Comparison of ENCODE assay signal across 16 cellular contexts in the genomic region with DNA sequence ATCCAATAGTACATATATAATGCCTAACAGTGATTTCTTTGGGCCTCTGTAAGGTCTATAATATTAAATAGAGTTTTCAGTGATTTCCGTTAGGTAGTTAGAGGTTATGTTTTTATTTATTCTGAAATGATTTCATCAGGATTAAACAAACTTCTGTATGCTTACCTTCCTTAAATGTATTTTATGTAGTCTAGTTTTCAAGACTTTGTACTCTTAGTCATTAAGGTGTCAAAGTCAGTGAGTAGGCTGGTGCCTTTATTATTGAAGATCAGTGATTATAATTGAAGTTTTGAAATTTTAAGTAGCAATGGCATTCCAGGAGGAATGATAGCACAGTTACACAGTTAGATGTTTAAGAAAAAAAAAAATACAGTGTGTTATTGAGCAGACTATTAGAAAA. TPM values are rescaled to one million over a fixed set of nuclear protein-coding genes. Genes with fewer than 3 reads are reported as not detected.
DNase-seq lines count a peak whose midpoint lies in the region; ATAC-seq, FAIRE-seq and TF ChIP-seq lines count a peak whose summit lies in the region.
"Had no signal": no experiment of that assay in that cellular context is flagged by ENCODE, and none has a peak within 500 bp of the region (broad histone marks: within the 10 kb centered on the region; RNA-seq: fewer than 3 reads in every experiment).

No MANE protein-coding gene starts in this region.

- no peak for TF ChIP-seq POLR2A in A549 (IDR thresholded peaks at IDR 0.05; ENCODE audit: low read length)
- no peak for TF ChIP-seq POLR2A in esophagus squamous epithelium (IDR thresholded peaks at IDR 0.05)

- 0 out of 3 replicates have a peak, but pooled peaks cover 2% of the 10 kb centered on the region for H3K9me3 ChIP-seq in A549
- H3K9me3 ChIP-seq in esophagus squamous epithelium: no peaks in the 10 kb centered on the region
- H3K9me3 ChIP-seq in trophoblast cell (ENCODE audit: insufficient read depth, low read depth, low read length): no peaks in the 10 kb centered on the region
- H3K9me3 ChIP-seq in WERI-Rb-1 (ENCODE audit: severe bottlenecking): no peaks in the 10 kb centered on the region

- H3K27me3 ChIP-seq in esophagus squamous epithelium: no peaks in the 10 kb centered on the region
- H3K27me3 ChIP-seq in trophoblast cell (ENCODE audit: insufficient read depth, low read length): no peaks in the 10 kb centered on the region
- no peaks in the 10 kb centered on the region for H3K27me3 ChIP-seq in WERI-Rb-1 (ENCODE audit: insufficient read depth, low read depth, severe bottlenecking)

- no peak for ATAC-seq in A549
- ATAC-seq: CD8-positive, alpha-beta T cell; GM23338 had no signal

- H3K4me1 ChIP-seq in A549 (peaks cover 62% of the 10 kb centered on the region), esophagus squamous epithelium (peaks cover 16 to 81% (median 42%) of the 10 kb centered on the region in 3 donors), trophoblast cell (ENCODE audit: control insufficient read depth in 1 of 2, insufficient read depth in 2 of 2, low read length in 2 of 2) (peaks cover 4 to 6% of the 10 kb centered on the region in 2 experiments)

- 50% methylated on average over 1 of the region's 1 CpG for WGBS in A549 (ENCODE audit: missing lambda C conversion rate)
- 75 to 78% methylated on average over 1 of the region's 1 CpG for WGBS in esophagus squamous epithelium, 2 donors
- no CpG with 5 or more reads among the region's 1 CpG for WGBS in trophoblast cell (ENCODE audit: extremely low coverage, insufficient coverage, insufficient read length)

- no peak overlapping the region for H2BK120ac ChIP-seq in trophoblast cell (ENCODE audit: insufficient read depth, low read length, poor library complexity)

- DNase-seq in A549 (ENCODE audit: low read depth in 1 of 2, low spot score in 1 of 2) (no peak), RWPE1 (ENCODE audit: low spot score) (no peak), esophagus squamous epithelium (lab: John Stamatoyannopoulos, UW) (no peak), trophoblast cell (no peak), T-helper 2 cell (no peak), NCI-H524 (lab: John Stamatoyannopoulos, UW) (no peak), WERI-Rb-1 (no peak)
- DNase-seq in activated CD8-positive, alpha-beta memory T cell treated with anti-CD3 and anti-CD28 coated beads, Interleukin-2, amount 50 U/mL, for 48 hours: no peak
- DNase-seq: CD8-positive, alpha-beta T cell; COR-L47; DMS153; DMS79 treated with DMSO at 0.1 percent for 48 hours; H7 had no signal

- no peak for TF ChIP-seq CTCF in A549 (IDR thresholded peaks at IDR 0.05)
- no peak for TF ChIP-seq CTCF in RWPE1 (conservative IDR thresholded peaks at IDR 0.05; ENCODE audit: low read depth)
- no peak for TF ChIP-seq CTCF in esophagus squamous epithelium (IDR thresholded peaks at IDR 0.05)
- TF ChIP-seq CTCF in WERI-Rb-1 (IDR thresholded peaks at IDR 0.05; ENCODE audit: low read depth, low read length): no peak

- no peak overlapping the region for H2AFZ ChIP-seq in trophoblast cell (ENCODE audit: insufficient read depth, low read length, poor library complexity)
- H2AFZ ChIP-seq: GM23338 had no signal

- H3K36me3 ChIP-seq in esophagus squamous epithelium: no peaks in the 10 kb centered on the region
- H3K36me3 ChIP-seq in trophoblast cell (ENCODE audit: control insufficient read depth in 1 of 2, insufficient read depth in 2 of 2, low read length in 2 of 2): no peaks in the 10 kb centered on the region
- H3K36me3 ChIP-seq in WERI-Rb-1: no peaks in the 10 kb centered on the region

- H3K4me3 ChIP-seq in A549: no peak overlapping the region
- no peak overlapping the region for H3K4me3 ChIP-seq in esophagus squamous epithelium
- H3K4me3 ChIP-seq in trophoblast cell (ENCODE audit: low read depth, low read length): no peak overlapping the region
- no peak overlapping the region for H3K4me3 ChIP-seq in WERI-Rb-1 (ENCODE audit: low read depth, low read length)
- H3K4me3 ChIP-seq: GM23338 had no signal

- CTCF ChIA-PET in A549 (lab: Yijun Ruan, JAX): interaction anchor here (1.0 to 2.1 kb wide), 2 partner anchors 12 to 21 kb away, joined by 5 to 7 read pairs; partner anchors contain the start of gene GNAI1
- CTCF ChIA-PET in RWPE1 (lab: Yijun Ruan, JAX): no interaction called here

- FAIRE-seq in A549 (lab: Jason Lieb, UNC): peak; percentile 76
- FAIRE-seq: D721Med, GM12891 had no signal

- H3K14ac ChIP-seq in trophoblast cell (ENCODE audit: low read length): no peak overlapping the region

- no peak overlapping the region for H4K91ac ChIP-seq in trophoblast cell (ENCODE audit: low read depth, low read length)

- no peak overlapping the region for H2BK5ac ChIP-seq in trophoblast cell (ENCODE audit: low read depth, low read length, poor library complexity)

- H2BK12ac ChIP-seq in trophoblast cell (ENCODE audit: low read length): no peak overlapping the region

- POLR2A ChIA-PET in A549 (lab: Yijun Ruan, JAX) (no interaction called here), RWPE1 (lab: Yijun Ruan, JAX; ENCODE audit: low non-redundant PET) (no interaction called here)

- TF ChIP-seq EP300 in A549 (IDR thresholded peaks at IDR 0.05): no peak

- no peak overlapping the region for H2AK5ac ChIP-seq in trophoblast cell (ENCODE audit: low read length)

- intact Hi-C loops in esophagus squamous epithelium (cut with DNase I): no loop called here

- peaks cover 1% of the 10 kb centered on the region for H3K79me1 ChIP-seq in trophoblast cell (ENCODE audit: low read length)

- H3K23ac ChIP-seq in trophoblast cell (ENCODE audit: low read length): no peak overlapping the region

- H3K9ac ChIP-seq in trophoblast cell (ENCODE audit: low read length): no peak overlapping the region

- H3K27ac ChIP-seq in A549 (no peak overlapping the region), RWPE1 (peak overlapping the region; percentile 35; the same call in 1 of the 2 replicates), esophagus squamous epithelium (peak overlapping the region in 3 of 4 donors; percentile 16 to 25 (median 22)), trophoblast cell (ENCODE audit: low read depth, low read length) (no peak overlapping the region), WERI-Rb-1 (no peak overlapping the region)

- H3K18ac ChIP-seq in trophoblast cell (ENCODE audit: low read length): no peak overlapping the region

- peak overlapping the region; percentile 46 for H3K4ac ChIP-seq in trophoblast cell (ENCODE audit: low read depth, low read length)

- H3K4me2 ChIP-seq in A549: peak overlapping the region; percentile 57
- no peak overlapping the region for H3K4me2 ChIP-seq in trophoblast cell (ENCODE audit: low read length)
- H3K4me2 ChIP-seq: GM23338 had no signal

- H3K79me2 ChIP-seq in trophoblast cell (ENCODE audit: control insufficient read depth, insufficient read depth, low read length, poor library complexity): peaks cover 6% of the 10 kb centered on the region

- no peak for TF ChIP-seq RAD21 in A549 (conservative IDR thresholded peaks at IDR 0.05 in 1 of 2, IDR thresholded peaks at IDR 0.05 in 1 of 2)

- H4K12ac ChIP-seq in trophoblast cell (ENCODE audit: low read depth, low read length): no peak overlapping the region

- H4K8ac ChIP-seq in trophoblast cell (ENCODE audit: low read depth, low read length): no peak overlapping the region

TF ChIP-seq in A549, 52 proteins besides CTCF, POLR2A, EP300 and RAD21 (continues in another document):
- no peak for TF ChIP-seq FOSB (CRISPR knock-in tag; IDR thresholded peaks at IDR 0.05)
- TF ChIP-seq, protein P1, sequence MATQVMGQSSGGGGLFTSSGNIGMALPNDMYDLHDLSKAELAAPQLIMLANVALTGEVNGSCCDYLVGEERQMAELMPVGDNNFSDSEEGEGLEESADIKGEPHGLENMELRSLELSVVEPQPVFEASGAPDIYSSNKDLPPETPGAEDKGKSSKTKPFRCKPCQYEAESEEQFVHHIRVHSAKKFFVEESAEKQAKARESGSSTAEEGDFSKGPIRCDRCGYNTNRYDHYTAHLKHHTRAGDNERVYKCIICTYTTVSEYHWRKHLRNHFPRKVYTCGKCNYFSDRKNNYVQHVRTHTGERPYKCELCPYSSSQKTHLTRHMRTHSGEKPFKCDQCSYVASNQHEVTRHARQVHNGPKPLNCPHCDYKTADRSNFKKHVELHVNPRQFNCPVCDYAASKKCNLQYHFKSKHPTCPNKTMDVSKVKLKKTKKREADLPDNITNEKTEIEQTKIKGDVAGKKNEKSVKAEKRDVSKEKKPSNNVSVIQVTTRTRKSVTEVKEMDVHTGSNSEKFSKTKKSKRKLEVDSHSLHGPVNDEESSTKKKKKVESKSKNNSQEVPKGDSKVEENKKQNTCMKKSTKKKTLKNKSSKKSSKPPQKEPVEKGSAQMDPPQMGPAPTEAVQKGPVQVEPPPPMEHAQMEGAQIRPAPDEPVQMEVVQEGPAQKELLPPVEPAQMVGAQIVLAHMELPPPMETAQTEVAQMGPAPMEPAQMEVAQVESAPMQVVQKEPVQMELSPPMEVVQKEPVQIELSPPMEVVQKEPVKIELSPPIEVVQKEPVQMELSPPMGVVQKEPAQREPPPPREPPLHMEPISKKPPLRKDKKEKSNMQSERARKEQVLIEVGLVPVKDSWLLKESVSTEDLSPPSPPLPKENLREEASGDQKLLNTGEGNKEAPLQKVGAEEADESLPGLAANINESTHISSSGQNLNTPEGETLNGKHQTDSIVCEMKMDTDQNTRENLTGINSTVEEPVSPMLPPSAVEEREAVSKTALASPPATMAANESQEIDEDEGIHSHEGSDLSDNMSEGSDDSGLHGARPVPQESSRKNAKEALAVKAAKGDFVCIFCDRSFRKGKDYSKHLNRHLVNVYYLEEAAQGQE (IDR thresholded peaks at IDR 0.05): no peak
- TF ChIP-seq EHF (CRISPR knock-in tag; IDR thresholded peaks at IDR 0.05): no peak
- TF ChIP-seq RFX5 (IDR thresholded peaks at IDR 0.05): no peak
- no peak for TF ChIP-seq PBX3 (IDR thresholded peaks at IDR 0.05)
- TF ChIP-seq NPAS2 (CRISPR knock-in tag; IDR thresholded peaks at IDR 0.05; ENCODE audit: borderline replicate concordance): no peak

RNA-seq across cellular contexts. Expression of gene GNAI1, which starts 20.7 kb away (rescaled TPM):
- polyA plus RNA-seq in A549 (2011; rRNA removed): 59.7 and 96.3 TPM in 2 replicates
- 17.3 and 18.2 TPM in 2 replicates for polyA plus RNA-seq in A549 (2012; cell fraction: cytosol; rRNA removed)
- 9.6 and 10.5 TPM in 2 replicates for polyA plus RNA-seq in A549 (2012; cell fraction: nucleus; rRNA removed)
- 37.9 to 46.3 TPM (median 44.8 TPM) in 3 replicates for polyA plus RNA-seq in A549 (2017; fragmentation: RNase III; extraction: RNeasy Plus Mini Kit Qiagen cat#74134 plus additional on column Dnase treatment)
- polyA minus RNA-seq in A549 (2011; rRNA and poly(A)+ RNA removed): 21.9 and 23.5 TPM in 2 replicates
- 10 to 100 TPM; 27.3 to 46.3 (median 38.8) TPM for total RNA-seq in esophagus squamous epithelium
- polyA plus RNA-seq in trophoblast cell (2013): 22.6 and 23.7 TPM in 2 replicates

Comparison
In these comparisons a context has a peak if more than half of its experiments do, and no peak if none do; other contexts are left out.
1. H3K27ac ChIP-seq: peak in RWPE1 (single experiment) and esophagus squamous epithelium (3 of 4); none in A549 (0 of 2), trophoblast cell (single experiment) and WERI-Rb-1 (single experiment).